In genomic region chr22:21626073-21626734, GRCh38 we compare ENCODE assay signal across 19 cellular contexts. TPM values are rescaled to one million over a fixed set of nuclear protein-coding genes. Genes with fewer than 3 reads are reported as not detected.
A peak's percentile ranks its signal among the peaks of the same experiment; 100 is the strongest.
DNase-seq lines count a peak whose midpoint lies in the region; ATAC-seq, FAIRE-seq and TF ChIP-seq lines count a peak whose summit lies in the region.
"Had no signal": no experiment of that assay in that cellular context is flagged by ENCODE, and none has a peak within 500 bp of the region (broad histone marks: within the 10 kb centered on the region; RNA-seq: fewer than 3 reads in every experiment).

No MANE protein-coding gene starts in this region.

- ATAC-seq in CD4-positive, CD25-positive, alpha-beta regulatory T cell (ENCODE audit: low read depth in 2 of 2) = no peak
- ATAC-seq in activated CD8-positive, alpha-beta T cell treated with anti-CD3 and anti-CD28 coated beads for 36 hours = no peak
- ATAC-seq in naive thymus-derived CD8-positive, alpha-beta T cell = no peak
- ATAC-seq in Right ventricle myocardium superior (ENCODE audit: poor library complexity) (no peak), pancreas (no peak), GM18858 (IDR thresholded peaks at IDR 0.05; ENCODE audit: unreplicated experiment) (no peak)
- ATAC-seq: right cardiac atrium had no signal

- H3K27me3 Mint-ChIP-seq in CD4-positive, CD25-positive, alpha-beta regulatory T cell = no peaks in the 10 kb centered on the region
- H3K27me3 Mint-ChIP-seq in activated CD8-positive, alpha-beta T cell treated with anti-CD3 and anti-CD28 coated beads for 36 hours = no peaks in the 10 kb centered on the region
- H3K27me3 Mint-ChIP-seq in naive thymus-derived CD8-positive, alpha-beta T cell = no peaks in the 10 kb centered on the region

- H3K27ac Mint-ChIP-seq in CD4-positive, CD25-positive, alpha-beta regulatory T cell = peak overlapping the region in 1 of 3 donors; percentile 59
- peak overlapping the region; percentile 73 for H3K27ac Mint-ChIP-seq in activated CD8-positive, alpha-beta T cell treated with anti-CD3 and anti-CD28 coated beads for 36 hours
- peak overlapping the region in 8 of 10 donors; percentile 40 to 88 (median 70) for H3K27ac Mint-ChIP-seq in naive thymus-derived CD8-positive, alpha-beta T cell

- peaks cover 16% of the 10 kb centered on the region for H3K36me3 Mint-ChIP-seq in CD4-positive, CD25-positive, alpha-beta regulatory T cell
- peaks cover 32% of the 10 kb centered on the region for H3K36me3 Mint-ChIP-seq in activated CD8-positive, alpha-beta T cell treated with anti-CD3 and anti-CD28 coated beads for 36 hours (ENCODE audit: low read depth)
- peaks cover 0 to 42% (median 9%) of the 10 kb centered on the region in 3 donors for H3K36me3 Mint-ChIP-seq in naive thymus-derived CD8-positive, alpha-beta T cell

- intact Hi-C loops in activated CD8-positive, alpha-beta T cell treated with anti-CD3 and anti-CD28 coated beads for 36 hours (cut with micrococcal nuclease) = no loop called here
- intact Hi-C loops in Right ventricle myocardium superior (cut with DNase I) (loop anchor here (5.0 kb wide), 1 partner anchor 49 kb away; no protein-coding TSS in a partner anchor), pancreas (cut with DNase I) (loop anchor here in 2 of 3 donors (5.0 to 10.0 kb wide), 2 partner anchors 49 to 61 kb away; partner anchors contain the start of gene UBE2L3 (in 1 of the 2))

- H3K27ac ChIP-seq in CD4-positive, CD25-positive, alpha-beta regulatory T cell (ENCODE audit: insufficient read depth, low read length, poor library complexity, severe bottlenecking) = no peak overlapping the region
- H3K27ac ChIP-seq in HEK293 (ENCODE audit: extremely low read depth, low read depth, low read length) = no peak overlapping the region
- H3K27ac ChIP-seq in pancreas = no peak overlapping the region
- H3K27ac ChIP-seq: breast epithelium, KMS-11, transverse colon had no signal

- H3K4me1 ChIP-seq in CD4-positive, CD25-positive, alpha-beta regulatory T cell (ENCODE audit: control insufficient read depth, insufficient read depth, low read length, poor library complexity, severe bottlenecking) = peaks cover 30% of the 10 kb centered on the region
- H3K4me1 ChIP-seq in HEK293 (ENCODE audit: control insufficient read depth, insufficient read depth, low read length) = no peaks in the 10 kb centered on the region
- H3K4me1 ChIP-seq in pancreas = peaks cover 11 to 12% (median 11%) of the 10 kb centered on the region in 3 donors

- CTCF ChIA-PET in HEK293 (lab: Yijun Ruan, JAX) = interaction anchor here (0.6 to 5.7 kb wide), 4 partner anchors 10 to 21 kb away, joined by 3 to 56 read pairs (median 19); partner anchors contain the start of gene SDF2L1
- CTCF ChIA-PET in activated CD8-positive, alpha-beta T cell treated with anti-CD3 and anti-CD28 coated beads for 36 hours (lab: Charles Lee) = interaction anchor here (0.8 to 6.5 kb wide), 4 partner anchors 16 to 55 kb away, joined by 3 to 37 read pairs (median 3); partner anchors contain the start of gene SDF2L1

- H3K9me3 ChIP-seq in CD4-positive, CD25-positive, alpha-beta regulatory T cell (ENCODE audit: control insufficient read depth in 2 of 2, low read length in 2 of 2) = no peaks in the 10 kb centered on the region
- no peaks in the 10 kb centered on the region for H3K9me3 ChIP-seq in HEK293 (ENCODE audit: control insufficient read depth, insufficient read depth, low read depth, low read length)
- no peaks in the 10 kb centered on the region for H3K9me3 ChIP-seq in pancreas
- H3K9me3 ChIP-seq: breast epithelium, left ventricle myocardium inferior, transverse colon had no signal

- POLR2A ChIA-PET in HEK293 (lab: Yijun Ruan, JAX) = interaction anchor here (0.6 to 2.5 kb wide), 5 partner anchors 9 to 70 kb away, joined by 3 to 10 read pairs (median 4); partner anchors contain the start of gene SDF2L1
- POLR2A ChIA-PET in activated CD8-positive, alpha-beta T cell treated with anti-CD3 and anti-CD28 coated beads for 36 hours (lab: Charles Lee) = interaction anchor here (0.8 to 6.9 kb wide), 3 partner anchors 10 to 61 kb away, joined by 3 to 98 read pairs (median 4); partner anchors contain the start of gene SDF2L1
- POLR2A ChIA-PET in naive thymus-derived CD8-positive, alpha-beta T cell (lab: Charles Lee) = interaction anchor here (0.7 to 1.0 kb wide), 3 partner anchors 16 to 62 kb away, joined by 3 read pairs; no protein-coding TSS in a partner anchor

- DNase-seq in CD4-positive, CD25-positive, alpha-beta regulatory T cell = no peak
- no peak for DNase-seq in activated CD8-positive, alpha-beta T cell treated with anti-CD3 and anti-CD28 coated beads for 36 hours
- no peak for DNase-seq in naive thymus-derived CD8-positive, alpha-beta T cell
- DNase-seq in Right ventricle myocardium superior (no peak), pancreas (no peak), GDM1 (lab: John Stamatoyannopoulos, UW) (no peak)
- DNase-seq: activated CD4-positive, alpha-beta T cell treated with anti-CD3 and anti-CD28 coated beads for 1 hour; COR-L47; effector CD8-positive, alpha-beta T cell; left ventricle myocardium inferior; NCI-H1436; NCI-H226; right cardiac atrium; stimulated activated CD4-positive, alpha-beta T cell treated with anti-CD3 and anti-CD28 coated beads, Interleukin-1b, Interleukin-23, amount 100 ng/mL, for 48 hours; transverse colon had no signal

- no peak for TF ChIP-seq CTCF in HEK293 (tag by site-specific recombination; IDR thresholded peaks at IDR 0.05)
- TF ChIP-seq CTCF in activated CD8-positive, alpha-beta T cell treated with anti-CD3 and anti-CD28 coated beads for 36 hours (IDR thresholded peaks at IDR 0.05) = no peak
- TF ChIP-seq CTCF in pancreas (IDR thresholded peaks at IDR 0.05) = no peak

- H3K27me3 ChIP-seq in CD4-positive, CD25-positive, alpha-beta regulatory T cell (ENCODE audit: control insufficient read depth, insufficient read depth, low read length) = no peaks in the 10 kb centered on the region
- no peaks in the 10 kb centered on the region for H3K27me3 ChIP-seq in pancreas
- H3K27me3 ChIP-seq: breast epithelium, transverse colon had no signal

- H3K4me1 Mint-ChIP-seq in CD4-positive, CD25-positive, alpha-beta regulatory T cell = peaks cover 17 to 57% (median 33%) of the 10 kb centered on the region in 4 donors
- H3K4me1 Mint-ChIP-seq in activated CD8-positive, alpha-beta T cell treated with anti-CD3 and anti-CD28 coated beads for 36 hours (ENCODE audit: low read depth) = peaks cover 39% of the 10 kb centered on the region
- H3K4me1 Mint-ChIP-seq in naive thymus-derived CD8-positive, alpha-beta T cell = peaks cover 17 to 50% (median 45%) of the 10 kb centered on the region in 4 donors

- H3K4me3 Mint-ChIP-seq in CD4-positive, CD25-positive, alpha-beta regulatory T cell = peak overlapping the region in 3 of 4 donors; percentile 66 to 95 (median 73)
- H3K4me3 Mint-ChIP-seq in activated CD8-positive, alpha-beta T cell treated with anti-CD3 and anti-CD28 coated beads for 36 hours = peak overlapping the region; percentile 86
- H3K4me3 Mint-ChIP-seq in naive thymus-derived CD8-positive, alpha-beta T cell = peak overlapping the region in 4 of 10 donors; percentile 45 to 50 (median 47)

- no peak overlapping the region for H3K4me3 ChIP-seq in CD4-positive, CD25-positive, alpha-beta regulatory T cell (ENCODE audit: low read depth, low read length)
- H3K4me3 ChIP-seq in HEK293 (ENCODE audit: low read depth, low read length) (no peak overlapping the region), pancreas (no peak overlapping the region)
- H3K4me3 ChIP-seq: breast epithelium, left ventricle myocardium inferior, transverse colon had no signal

- WGBS in pancreas, 2 donors = 72% methylated on average over 4 of the region's 4 CpGs

- FAIRE-seq in pancreas (lab: Jason Lieb, UNC) = no peak

- no peaks in the 10 kb centered on the region for H3K9me3 Mint-ChIP-seq in CD4-positive, CD25-positive, alpha-beta regulatory T cell
- no peaks in the 10 kb centered on the region for H3K9me3 Mint-ChIP-seq in activated CD8-positive, alpha-beta T cell treated with anti-CD3 and anti-CD28 coated beads for 36 hours
- no peaks in the 10 kb centered on the region for H3K9me3 Mint-ChIP-seq in naive thymus-derived CD8-positive, alpha-beta T cell

- peaks cover 42% of the 10 kb centered on the region for H3K36me3 ChIP-seq in CD4-positive, CD25-positive, alpha-beta regulatory T cell (ENCODE audit: control insufficient read depth, insufficient read depth, low read length)
- H3K36me3 ChIP-seq in HEK293 (ENCODE audit: control insufficient read depth in 2 of 2, insufficient read depth in 1 of 2, low read length in 2 of 2) (peaks cover 0 to 60% of the 10 kb centered on the region in 2 experiments; a peak in 1 of 3 replicates), pancreas (no peaks in the 10 kb centered on the region)
- H3K36me3 ChIP-seq: breast epithelium, left ventricle myocardium inferior had no signal

RNA-seq across cellular contexts. Expression of gene YDJC, which starts 3.6 kb away (rescaled TPM):
- 34.4 TPM for total RNA-seq in CD4-positive, CD25-positive, alpha-beta regulatory T cell
- polyA plus RNA-seq in CD4-positive, CD25-positive, alpha-beta regulatory T cell = 10 to 100 TPM; 55.0 to 70.0 (median 55.6) TPM
- total RNA-seq in activated CD8-positive, alpha-beta T cell treated with anti-CD3 and anti-CD28 coated beads for 36 hours = 10 to 100 TPM; 60.1 to 64.9 TPM
- total RNA-seq in naive thymus-derived CD8-positive, alpha-beta T cell = 10 to 100 TPM; 48.8 to 54.0 TPM
- 10 to 100 TPM; 38.0 to 68.9 (median 53.6) TPM for polyA plus RNA-seq in naive thymus-derived CD8-positive, alpha-beta T cell
- 4.5 TPM for total RNA-seq in Right ventricle myocardium superior
- 10 to 100 TPM; 11.2 to 22.5 (median 13.6) TPM for total RNA-seq in pancreas
- 10 to 100 TPM; 23.8 to 25.1 TPM for polyA plus RNA-seq in pancreas

RNA-seq across cellular contexts. Expression of gene CCDC116, which starts 6.4 kb away (rescaled TPM):
- total RNA-seq in CD4-positive, CD25-positive, alpha-beta regulatory T cell = not detected
- polyA plus RNA-seq in CD4-positive, CD25-positive, alpha-beta regulatory T cell = not detected
- total RNA-seq in activated CD8-positive, alpha-beta T cell treated with anti-CD3 and anti-CD28 coated beads for 36 hours = under 1 TPM in 1 of 2 experiments, not detected in 1; 0.45 TPM
- under 1 TPM; 0.34 to 0.93 TPM for total RNA-seq in naive thymus-derived CD8-positive, alpha-beta T cell
- not detected for polyA plus RNA-seq in naive thymus-derived CD8-positive, alpha-beta T cell
- total RNA-seq in Right ventricle myocardium superior (0.24 TPM), pancreas (under 1 TPM in 5 of 6 donors, not detected in 1; 0.12 to 0.34 (median 0.19) TPM)
- polyA plus RNA-seq in pancreas = 1 to 10 TPM; 1.2 to 1.3 TPM

RNA-seq across cellular contexts. Expression of gene SDF2L1, which starts 15.9 kb away (rescaled TPM):
- 29.9 TPM for total RNA-seq in CD4-positive, CD25-positive, alpha-beta regulatory T cell
- 10 to 100 TPM; 65.4 to 89.3 (median 75.5) TPM for polyA plus RNA-seq in CD4-positive, CD25-positive, alpha-beta regulatory T cell
- 10 to 100 TPM; 38.6 to 41.3 TPM for total RNA-seq in activated CD8-positive, alpha-beta T cell treated with anti-CD3 and anti-CD28 coated beads for 36 hours
- total RNA-seq in naive thymus-derived CD8-positive, alpha-beta T cell = 10 to 100 TPM; 23.2 to 27.8 TPM
- polyA plus RNA-seq in naive thymus-derived CD8-positive, alpha-beta T cell = 10 to 100 TPM; 63.1 to 68.9 (median 63.4) TPM
- 20.4 TPM for total RNA-seq in Right ventricle myocardium superior
- 10 to 100 TPM; 24.0 to 49.2 (median 33.4) TPM for total RNA-seq in pancreas
- 10 to 100 TPM; 33.1 to 47.7 TPM for polyA plus RNA-seq in pancreas

RNA-seq across cellular contexts. Expression of gene PPIL2, which starts 39.6 kb away (rescaled TPM):
- total RNA-seq in CD4-positive, CD25-positive, alpha-beta regulatory T cell = 83.0 TPM
- polyA plus RNA-seq in CD4-positive, CD25-positive, alpha-beta regulatory T cell = 10 to 100 TPM; 24.3 to 29.3 (median 27.0) TPM
- total RNA-seq in activated CD8-positive, alpha-beta T cell treated with anti-CD3 and anti-CD28 coated beads for 36 hours = 10 to 100 TPM; 41.5 to 42.5 TPM
- total RNA-seq in naive thymus-derived CD8-positive, alpha-beta T cell = 10 to 100 TPM; 78.0 to 79.0 TPM
- polyA plus RNA-seq in naive thymus-derived CD8-positive, alpha-beta T cell = 10 to 100 TPM; 19.3 to 44.5 (median 19.8) TPM
- 22.5 TPM for total RNA-seq in Right ventricle myocardium superior
- total RNA-seq in pancreas = 10 to 100 TPM; 21.1 to 33.5 (median 27.7) TPM
- 10 to 100 TPM; 54.2 to 57.0 TPM for polyA plus RNA-seq in pancreas

RNA-seq across cellular contexts. Expression of gene UBE2L3, which starts 58.7 kb away (rescaled TPM):
- 33.7 TPM for total RNA-seq in CD4-positive, CD25-positive, alpha-beta regulatory T cell
- polyA plus RNA-seq in CD4-positive, CD25-positive, alpha-beta regulatory T cell = 100 to 1,000 TPM in 3 of 4 donors, 10 to 100 TPM in 1; 98.4 to 124 (median 110) TPM
- 10 to 100 TPM; 50.3 to 54.9 TPM for total RNA-seq in activated CD8-positive, alpha-beta T cell treated with anti-CD3 and anti-CD28 coated beads for 36 hours
- total RNA-seq in naive thymus-derived CD8-positive, alpha-beta T cell = 10 to 100 TPM; 33.3 to 34.5 TPM
- 10 to 100 TPM; 88.4 to 97.6 (median 96.8) TPM for polyA plus RNA-seq in naive thymus-derived CD8-positive, alpha-beta T cell
- total RNA-seq in Right ventricle myocardium superior = 46.7 TPM
- 10 to 100 TPM; 10.9 to 23.5 (median 14.8) TPM for total RNA-seq in pancreas
- polyA plus RNA-seq in pancreas = 10 to 100 TPM; 22.6 to 24.5 TPM
